ENCODE assay signal across 20 cellular contexts in genomic region chr13:91878491-91878890, GRCh38.
DNase-seq lines count a peak whose midpoint lies in the region; FAIRE-seq and TF ChIP-seq lines count a peak whose summit lies in the region.
"Had no signal": no experiment of that assay in that cellular context is flagged by ENCODE, and none has a peak within 500 bp of the region (broad histone marks: within the 10 kb centered on the region; RNA-seq: fewer than 3 reads in every experiment).

No MANE protein-coding gene starts in this region.

- FAIRE-seq in D721Med (lab: Jason Lieb, UNC): peak; percentile 11
- FAIRE-seq: A204.1, G401.6, GM12891, GM18507 had no signal

- H3K4me1 Mint-ChIP-seq in nephron progenitor cell: no peaks in the 10 kb centered on the region
- H3K4me1 Mint-ChIP-seq: CD14-positive monocyte; CD4-positive, alpha-beta memory T cell; CD4-positive, CD25-positive, alpha-beta regulatory T cell; CD8-positive, alpha-beta memory T cell had no signal

- H3K4me3 Mint-ChIP-seq in nephron progenitor cell: no peak overlapping the region
- H3K4me3 Mint-ChIP-seq: CD14-positive monocyte; CD4-positive, alpha-beta memory T cell; CD4-positive, CD25-positive, alpha-beta regulatory T cell; CD8-positive, alpha-beta memory T cell had no signal

- peak overlapping the region; percentile 47 for H3K27ac Mint-ChIP-seq in nephron progenitor cell
- H3K27ac Mint-ChIP-seq: CD14-positive monocyte; CD4-positive, alpha-beta memory T cell; CD4-positive, CD25-positive, alpha-beta regulatory T cell; CD8-positive, alpha-beta memory T cell had no signal

- peaks cover 7% of the 10 kb centered on the region for H3K27me3 Mint-ChIP-seq in nephron progenitor cell (ENCODE audit: low read depth, poor library complexity)
- H3K27me3 Mint-ChIP-seq: CD4-positive, alpha-beta memory T cell; CD4-positive, CD25-positive, alpha-beta regulatory T cell; CD8-positive, alpha-beta memory T cell had no signal

- no peak for TF ChIP-seq CTCF in D721Med (IDR thresholded peaks at IDR 0.05; ENCODE audit: insufficient read depth, missing control alignments)
- TF ChIP-seq CTCF in nephron progenitor cell (IDR thresholded peaks at IDR 0.05): no peak

- H3K36me3 Mint-ChIP-seq in nephron progenitor cell (ENCODE audit: low read depth): no peaks in the 10 kb centered on the region
- H3K36me3 Mint-ChIP-seq: CD14-positive monocyte; CD4-positive, alpha-beta memory T cell; CD4-positive, CD25-positive, alpha-beta regulatory T cell; CD8-positive, alpha-beta memory T cell had no signal

- no peak for DNase-seq in D721Med (ENCODE audit: insufficient read length, low spot score)
- DNase-seq in SK-MEL-5 (ENCODE audit: low read depth, low spot score): peak; percentile 53
- DNase-seq in nephron progenitor cell: no peak
- DNase-seq in stimulated activated CD4-positive, alpha-beta T cell treated with anti-CD3 and anti-CD28 coated beads, Interleukin-4, amount 100 ng/mL, for 24 hours: no peak
- no peak for DNase-seq in occipital lobe (lab: John Stamatoyannopoulos, UW)
- DNase-seq: 8988T; ACHN; BE2C; C1 segment of cervical spinal cord; CD4-positive, alpha-beta memory T cell; CD4-positive, CD25-positive, alpha-beta regulatory T cell; CD8-positive, alpha-beta memory T cell; COR-L47; DMS79 treated with DMSO at 0.1 percent for 48 hours; GF-D8 had no signal

- in situ Hi-C loops in SK-MEL-5 (cut with HindIII; ENCODE audit: low pct_unique_long_range_greater_than_20kb, low sequenced_read_pairs): no loop called here

- no peaks in the 10 kb centered on the region for H3K9me3 Mint-ChIP-seq in nephron progenitor cell
